Comparison of ENCODE assay signal across 8 cellular contexts in the genomic region with DNA sequence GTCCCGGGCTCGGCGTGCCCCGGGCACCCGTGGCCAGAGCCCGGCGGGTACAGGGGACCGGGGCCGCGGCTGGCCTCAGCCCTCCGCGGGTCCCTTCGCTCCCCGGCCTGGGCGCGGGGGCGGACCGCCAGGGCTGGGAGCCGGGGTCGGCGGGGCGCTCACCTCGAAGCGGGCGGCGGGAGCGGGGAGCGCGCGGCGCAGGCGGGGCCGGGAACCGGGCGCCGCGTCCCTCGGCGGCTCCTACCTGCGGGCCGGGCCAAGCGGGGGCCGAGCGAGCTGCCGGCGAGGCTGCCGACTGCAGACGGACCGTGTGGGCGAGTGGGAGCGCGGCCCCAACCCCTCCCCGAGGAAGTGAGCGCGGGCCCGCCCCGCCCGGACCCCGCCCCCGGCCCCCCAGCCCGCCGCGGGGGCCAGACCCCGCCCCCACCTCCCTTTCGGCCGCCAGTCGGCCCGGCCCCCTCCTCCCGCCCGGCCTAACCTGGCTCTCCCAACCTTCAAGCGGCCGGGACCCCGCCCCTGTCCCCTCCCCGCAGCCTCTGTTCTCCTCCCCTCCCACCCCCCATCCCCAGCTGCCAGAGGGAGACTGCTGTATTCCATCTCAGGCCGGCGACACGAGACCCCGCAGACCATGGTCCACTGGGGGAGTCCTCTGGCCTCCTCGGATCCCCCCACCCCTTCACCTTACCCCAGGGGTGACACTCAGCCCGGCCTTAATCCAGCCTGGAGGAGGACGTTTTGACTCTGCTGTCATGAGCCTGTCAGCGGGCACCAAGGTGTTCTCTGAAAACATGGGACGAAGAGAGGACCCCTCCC. TPM values are rescaled to one million over a fixed set of nuclear protein-coding genes. Genes with fewer than 3 reads are reported as not detected.
DNase-seq lines count a peak whose midpoint lies in the region; ATAC-seq and TF ChIP-seq lines count a peak whose summit lies in the region.

Gene FHL3, minus strand, starts transcription at position 320 of the 813 bp plus-strand sequence. CDS start 6,102 bp downstream, outside the sequence.

- H3K79me2 ChIP-seq in Loucy (ENCODE audit: insufficient read depth, low read length): peaks cover 34% of the 10 kb centered on the region; the same call in 1 of the 2 replicates

- H3F3A ChIP-seq in Loucy (ENCODE audit: low read depth): no peaks in the 10 kb centered on the region

- peak within 1 kb of the TSS; percentile 85 for H3K4me2 ChIP-seq in Loucy (ENCODE audit: low read depth, low read length, poor library complexity, severe bottlenecking)

- H3K9me3 ChIP-seq in Loucy (ENCODE audit: insufficient read depth, low read depth, low read length) (no peaks in the 10 kb centered on the region), duodenal mucosa (ENCODE audit: control insufficient read depth in 1 of 2, low read length in 2 of 2) (no peaks in the 10 kb centered on the region), lower lobe of right lung (no peaks in the 10 kb centered on the region), stomach smooth muscle (ENCODE audit: control insufficient read depth in 2 of 2, low read length in 2 of 2) (no peaks in the 10 kb centered on the region)

- intact Hi-C loops in lower lobe of right lung (cut with DNase I): no loop called here

- ATAC-seq in lower lobe of right lung: peak; percentile 71 to 77
- ATAC-seq in HG02938 (IDR thresholded peaks at IDR 0.05; ENCODE audit: unreplicated experiment): no peak

- TF ChIP-seq CTCF in Loucy (conservative IDR thresholded peaks at IDR 0.05; ENCODE audit: low read length) (no peak), VCaP (conservative IDR thresholded peaks at IDR 0.05) (no peak), lower lobe of right lung (IDR thresholded peaks at IDR 0.05) (no peak)

- no peaks in the 10 kb centered on the region for H3K9me2 ChIP-seq in Loucy (replicated peaks; ENCODE audit: low read depth, low read length)

- H3K36me3 ChIP-seq in Loucy (ENCODE audit: insufficient read depth, low read length) (no peaks in the 10 kb centered on the region), duodenal mucosa (ENCODE audit: control insufficient read depth in 1 of 2, insufficient read depth in 2 of 2, low read length in 2 of 2) (no peaks in the 10 kb centered on the region), lower lobe of right lung (no peaks in the 10 kb centered on the region), stomach smooth muscle (ENCODE audit: control insufficient read depth in 2 of 2, insufficient read depth in 2 of 2, low read length in 2 of 2) (no peaks in the 10 kb centered on the region)

- H3K9ac ChIP-seq in Loucy (ENCODE audit: low read depth, low read length, poor library complexity, severe bottlenecking) (peak within 1 kb of the TSS; percentile 79), duodenal mucosa (ENCODE audit: low read depth in 1 of 2, low read length in 2 of 2) (peak within 1 kb of the TSS; percentile 31 to 79), stomach smooth muscle (ENCODE audit: low read length in 2 of 2) (peak within 1 kb of the TSS; percentile 83 to 90)

- DNase-seq in DMS79 treated with DMSO at 0.1 percent for 48 hours (lab: John Stamatoyannopoulos, UW) (peak; percentile 31), DMS79 (lab: John Stamatoyannopoulos, UW) (no peak), lower lobe of right lung (peak; percentile 74)

- H3K4me3 ChIP-seq in Loucy (ENCODE audit: low read length, poor library complexity, severe bottlenecking) (peak within 1 kb of the TSS; percentile 77), duodenal mucosa (ENCODE audit: low read depth in 1 of 2, low read length in 2 of 2) (peak within 1 kb of the TSS; percentile 51 to 76), lower lobe of right lung (peak within 1 kb of the TSS; percentile 69), stomach smooth muscle (ENCODE audit: low read length in 2 of 2) (peak within 1 kb of the TSS; percentile 86 to 94)

- peak within 1 kb of the TSS; percentile 60; the same call in 1 of the 2 replicates for H3K27ac ChIP-seq in VCaP
- no peak within 1 kb of the TSS for H3K27ac ChIP-seq in duodenal mucosa (ENCODE audit: low read depth, low read length)
- H3K27ac ChIP-seq in lower lobe of right lung: peak within 1 kb of the TSS; percentile 74
- peak within 1 kb of the TSS; percentile 75 for H3K27ac ChIP-seq in stomach smooth muscle (ENCODE audit: low read length)

- H3K27me3 ChIP-seq in Loucy (ENCODE audit: insufficient read depth, low read length, poor library complexity, severe bottlenecking) (no peaks in the 10 kb centered on the region), duodenal mucosa (ENCODE audit: control insufficient read depth in 1 of 2, insufficient read depth in 2 of 2, low read length in 2 of 2) (peaks cover 6% of the 10 kb centered on the region in 2 donors), lower lobe of right lung (ENCODE audit: low read depth) (no peaks in the 10 kb centered on the region), stomach smooth muscle (ENCODE audit: control insufficient read depth in 1 of 2, insufficient read depth in 2 of 2, low read length in 2 of 2) (no peaks in the 10 kb centered on the region)

- H2AFZ ChIP-seq in Loucy (ENCODE audit: low read length): 0 out of 2 replicates have a peak within 1 kb of the TSS, but pooled peaks have one; percentile 41

- peaks cover 51% of the 10 kb centered on the region for H3K4me1 ChIP-seq in Loucy (ENCODE audit: insufficient read depth, low read length, poor library complexity, severe bottlenecking)
- peaks cover 9 to 15% of the 10 kb centered on the region in 2 donors for H3K4me1 ChIP-seq in duodenal mucosa (ENCODE audit: control insufficient read depth in 1 of 2, insufficient read depth in 2 of 2, low read length in 2 of 2)
- H3K4me1 ChIP-seq in lower lobe of right lung: peaks cover 37% of the 10 kb centered on the region
- H3K4me1 ChIP-seq in stomach smooth muscle (ENCODE audit: control insufficient read depth, insufficient read depth, low read length): peaks cover 37% of the 10 kb centered on the region

- H4K20me1 ChIP-seq in Loucy (ENCODE audit: insufficient read depth, low read length, poor library complexity, severe bottlenecking): peaks cover 4% of the 10 kb centered on the region

RNA-seq across cellular contexts. Expression of gene FHL3, which starts in this region (rescaled TPM):
- 16.9 TPM for total RNA-seq in lower lobe of right lung
